Comparison of ENCODE assay signal across 1 cellular context in genomic region chr9:125784286-125785049, GRCh38.
TF ChIP-seq lines count a peak whose summit lies in the region.

No MANE protein-coding gene starts in this region.

TF ChIP-seq in HepG2, 621 proteins besides CTCF, POLR2A, EP300 and RAD21 (continued from another document):
- TF ChIP-seq MTERF4 (CRISPR knock-in tag; IDR thresholded peaks at IDR 0.05), result no peak
- TF ChIP-seq SRSF9 (IDR thresholded peaks at IDR 0.05; ENCODE audit: borderline replicate concordance, insufficient read depth, low read depth, low read length, poor library complexity, severe bottlenecking), result no peak
- TF ChIP-seq THRA (CRISPR knock-in tag; IDR thresholded peaks at IDR 0.05; ENCODE audit: borderline replicate concordance), result no peak
- TF ChIP-seq ASH2L (IDR thresholded peaks at IDR 0.05; ENCODE audit: insufficient read length, low read depth, low read length), result no peak
TF ChIP-seq in HepG2: peak in this region for 0.
